Comparison of ENCODE assay signal across 8 cellular contexts in genomic region chr2:164430166-164430783, GRCh38.
A peak's percentile ranks its signal among the peaks of the same experiment; 100 is the strongest.
DNase-seq lines count a peak whose midpoint lies in the region; ATAC-seq and TF ChIP-seq lines count a peak whose summit lies in the region.

No MANE protein-coding gene starts in this region.

- no peak overlapping the region for H3K4me3 Mint-ChIP-seq in chondrocyte (ENCODE audit: unreplicated experiment)
- no peak overlapping the region for H3K4me3 Mint-ChIP-seq in stimulated activated memory B cell treated with anti-CD40 and anti-IgM and Interleukin-4, amounts not matched to agents 10 μg/mL and 1 μg/mL and 100 μg/mL, for 72 hours

- peak; percentile 96 for TF ChIP-seq CTCF in chondrocyte (IDR thresholded peaks at IDR 0.05)

- H3K36me3 Mint-ChIP-seq in chondrocyte (ENCODE audit: low read depth) = no peaks in the 10 kb centered on the region
- no peaks in the 10 kb centered on the region for H3K36me3 Mint-ChIP-seq in stimulated activated memory B cell treated with anti-CD40 and anti-IgM and Interleukin-4, amounts not matched to agents 10 μg/mL and 1 μg/mL and 100 μg/mL, for 72 hours

- ATAC-seq in HG02870 (IDR thresholded peaks at IDR 0.05; ENCODE audit: unreplicated experiment) (peak; percentile 71), GM21825 (IDR thresholded peaks at IDR 0.05; ENCODE audit: unreplicated experiment) (no peak)
- ATAC-seq in stimulated activated memory B cell treated with anti-CD40 and anti-IgM and Interleukin-4, amounts not matched to agents 10 μg/mL and 1 μg/mL and 100 μg/mL, for 72 hours = no peak

- peaks cover 2% of the 10 kb centered on the region for H3K9me3 Mint-ChIP-seq in chondrocyte (ENCODE audit: low read depth)
- no peaks in the 10 kb centered on the region for H3K9me3 Mint-ChIP-seq in stimulated activated memory B cell treated with anti-CD40 and anti-IgM and Interleukin-4, amounts not matched to agents 10 μg/mL and 1 μg/mL and 100 μg/mL, for 72 hours

- H3K27me3 Mint-ChIP-seq in chondrocyte (ENCODE audit: low read depth) = no peaks in the 10 kb centered on the region
- no peaks in the 10 kb centered on the region for H3K27me3 Mint-ChIP-seq in stimulated activated memory B cell treated with anti-CD40 and anti-IgM and Interleukin-4, amounts not matched to agents 10 μg/mL and 1 μg/mL and 100 μg/mL, for 72 hours

- peak; percentile 36 for DNase-seq in G401 (ENCODE audit: low spot score)
- DNase-seq in NCI-H526 (lab: John Stamatoyannopoulos, UW) = peak; percentile 49 to 61
- no peak for DNase-seq in chondrocyte (ENCODE audit: low spot score)
- peak; percentile 42 for DNase-seq in middle frontal gyrus (ENCODE audit: extremely low spot score, low spot score)
- no peak for DNase-seq in activated CD4-positive, CD25-positive, alpha-beta regulatory T cell treated with anti-CD3 and anti-CD28 coated beads, Interleukin-2, amount 50 U/mL, for 72 hours

- peaks cover 18% of the 10 kb centered on the region for H3K4me1 Mint-ChIP-seq in chondrocyte (ENCODE audit: low read depth)
- H3K4me1 Mint-ChIP-seq in stimulated activated memory B cell treated with anti-CD40 and anti-IgM and Interleukin-4, amounts not matched to agents 10 μg/mL and 1 μg/mL and 100 μg/mL, for 72 hours = no peaks in the 10 kb centered on the region

- no peak overlapping the region for H3K27ac Mint-ChIP-seq in chondrocyte (ENCODE audit: unreplicated experiment)
- no peak overlapping the region for H3K27ac Mint-ChIP-seq in stimulated activated memory B cell treated with anti-CD40 and anti-IgM and Interleukin-4, amounts not matched to agents 10 μg/mL and 1 μg/mL and 100 μg/mL, for 72 hours

- in situ Hi-C loops in G401 (cut with HindIII; ENCODE audit: low sequenced_read_pairs) = no loop called here

Comparison
In these comparisons a context has a peak if more than half of its experiments do, and no peak if none do; other contexts are left out.
1. DNase-seq: peak in G401 (single experiment), NCI-H526 (2 of 2) and middle frontal gyrus (single experiment); none in chondrocyte (single experiment) and activated CD4-positive, CD25-positive, alpha-beta regulatory T cell treated with anti-CD3 and anti-CD28 coated beads, Interleukin-2, amount 50 U/mL, for 72 hours (single experiment).